In the genomic region with DNA sequence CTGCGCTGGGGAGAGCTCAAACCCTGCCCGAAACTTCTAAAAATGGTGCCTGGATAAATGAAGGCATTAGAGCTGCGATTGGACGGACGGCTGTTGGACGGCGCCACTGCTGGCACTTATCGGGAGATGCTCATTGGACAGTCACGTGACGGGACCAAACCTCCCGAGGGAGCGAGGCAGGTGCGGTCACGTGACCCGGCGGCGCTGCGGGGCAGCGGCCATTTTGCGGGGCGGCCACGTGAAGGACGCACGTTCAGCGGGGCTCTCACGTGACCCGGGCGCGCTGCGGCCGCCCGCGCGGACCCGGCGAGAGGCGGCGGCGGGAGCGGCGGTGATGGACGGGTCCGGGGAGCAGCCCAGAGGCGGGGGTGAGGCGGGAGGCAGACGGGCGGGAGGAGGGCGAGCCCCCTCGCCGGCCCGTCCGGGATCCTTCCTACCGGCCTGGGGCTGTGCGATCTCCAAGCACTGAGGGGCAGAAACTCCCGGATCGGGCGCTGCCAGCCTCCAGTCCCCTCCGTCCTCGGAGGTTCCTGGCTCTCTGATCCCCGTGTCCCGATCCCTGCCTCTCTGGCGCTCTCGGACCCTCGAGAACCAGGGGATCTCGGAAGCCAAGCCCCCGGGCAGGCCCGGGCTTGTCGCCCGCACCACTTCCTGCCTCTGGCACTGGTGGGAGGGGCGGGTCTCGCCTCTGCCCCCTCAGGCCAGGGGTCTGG, we compare ENCODE assay signal across 8 cellular contexts. TPM values are rescaled to one million over a fixed set of nuclear protein-coding genes. Genes with fewer than 3 reads are reported as not detected.
A peak's percentile ranks its signal among the peaks of the same experiment; 100 is the strongest.
DNase-seq lines count a peak whose midpoint lies in the region; ATAC-seq, FAIRE-seq and TF ChIP-seq lines count a peak whose summit lies in the region.

BAX (plus strand) TSS at position 281 of the 713 bp plus-strand sequence; CDS start at position 335, 54 bp downstream.

- CTCF ChIA-PET in AG04450 (lab: Charles Lee), result interaction anchor here (0.6 to 1.7 kb wide), 5 partner anchors 9 to 684 kb away, joined by 3 to 5 read pairs (median 4); no protein-coding TSS in a partner anchor
- CTCF ChIA-PET in WTC11 (lab: Charles Lee), result interaction anchor here (0.6 to 2.1 kb wide), 8 partner anchors 9 to 191 kb away, joined by 3 to 11 read pairs (median 4); partner anchors contain the start of gene RUVBL2

- H2AFZ ChIP-seq in smooth muscle cell (ENCODE audit: low read depth), result no peak within 1 kb of the TSS

- H3K9ac ChIP-seq in smooth muscle cell (ENCODE audit: low read depth), result peak within 1 kb of the TSS; percentile 97

- H4K20me1 ChIP-seq in smooth muscle cell (ENCODE audit: low read depth), result no peaks in the 10 kb centered on the region

- peak; percentile 87 for DNase-seq in AG04450 (ENCODE audit: low read depth, low spot score)
- DNase-seq in NCI-H2227 (lab: John Stamatoyannopoulos, UW; ENCODE audit: unreplicated experiment), result peak; percentile 98
- DNase-seq in WTC11 (ENCODE audit: low spot score), result peak; percentile 99
- DNase-seq in bronchial epithelial cell (ENCODE audit: low read depth), result peak; percentile 87
- DNase-seq in iPS-NIHi7 (ENCODE audit: extremely low spot score), result peak; percentile 98
- DNase-seq in smooth muscle cell (lab: John Stamatoyannopoulos, UW; ENCODE audit: unreplicated experiment), result peak; percentile 61

- H3K9me3 ChIP-seq in AG04450 (ENCODE audit: control insufficient read depth, insufficient read depth, low read length), result no peaks in the 10 kb centered on the region
- H3K9me3 ChIP-seq in smooth muscle cell (replicated peaks; ENCODE audit: low read depth), result no peaks in the 10 kb centered on the region

- FAIRE-seq in bronchial epithelial cell (lab: Jason Lieb, UNC), result no peak

- POLR2A ChIA-PET in AG04450 (lab: Yijun Ruan, JAX) (interaction anchor here (0.5 to 3.9 kb wide), 11 partner anchors 10 to 118 kb away, joined by 3 to 33 read pairs (median 4); partner anchors contain the start of genes DHDH, FTL and NUCB1), WTC11 (lab: Charles Lee) (interaction anchor here (0.5 to 1.5 kb wide), 4 partner anchors 12 to 196 kb away, joined by 3 to 5 read pairs (median 4); no protein-coding TSS in a partner anchor)

- H3K4me1 ChIP-seq in smooth muscle cell (ENCODE audit: low read depth), result peaks cover 7% of the 10 kb centered on the region

- H3K36me3 ChIP-seq in bronchial epithelial cell (ENCODE audit: control insufficient read depth, insufficient read depth, low read length), result peaks cover 2% of the 10 kb centered on the region
- no peaks in the 10 kb centered on the region for H3K36me3 ChIP-seq in smooth muscle cell (ENCODE audit: low read depth)

- H3K4me1 Mint-ChIP-seq in WTC11, result peaks cover 18% of the 10 kb centered on the region

- TF ChIP-seq CTCF in AG04450 (IDR thresholded peaks at IDR 0.05; ENCODE audit: low read depth, low read length), result 0 out of 2 replicates have a peak, but pooled peaks have one; percentile 3
- no peak for TF ChIP-seq CTCF in WTC11 (IDR thresholded peaks at IDR 0.05)
- no peak for TF ChIP-seq CTCF in bronchial epithelial cell (IDR thresholded peaks at IDR 0.05; ENCODE audit: insufficient read depth, low read length, severe bottlenecking)
- no peak for TF ChIP-seq CTCF in smooth muscle cell (IDR thresholded peaks at IDR 0.05; ENCODE audit: borderline replicate concordance, insufficient read depth, poor library complexity, severe bottlenecking)

- peak within 1 kb of the TSS; percentile 94 for H3K4me3 ChIP-seq in AG04450 (ENCODE audit: low read depth, low read length)
- H3K4me3 ChIP-seq in bronchial epithelial cell (ENCODE audit: low read depth, low read length), result peak within 1 kb of the TSS; percentile 73
- peak within 1 kb of the TSS; percentile 82 for H3K4me3 ChIP-seq in smooth muscle cell

- under 1% methylated on average over 48 of the region's 71 CpGs for WGBS in smooth muscle cell (ENCODE audit: low lambda C conversion rate)

- peak within 1 kb of the TSS; percentile 96 for H3K4me2 ChIP-seq in smooth muscle cell

- H3K4me3 Mint-ChIP-seq in WTC11, result peak within 1 kb of the TSS; percentile 86

- H3K27ac ChIP-seq in AG04450 (ENCODE audit: low read depth, low read length) (peak within 1 kb of the TSS; percentile 95), smooth muscle cell (ENCODE audit: low read depth) (peak within 1 kb of the TSS; percentile 95)

- H3K36me3 Mint-ChIP-seq in WTC11, result peaks cover 37% of the 10 kb centered on the region

- peak; percentile 54 for ATAC-seq in GM18873 (IDR thresholded peaks at IDR 0.05; ENCODE audit: low FRiP score, unreplicated experiment)
- peak; percentile 80 for ATAC-seq in HG03135 (IDR thresholded peaks at IDR 0.05; ENCODE audit: unreplicated experiment)
- ATAC-seq in WTC11, result peak; percentile 81

- H3K27me3 Mint-ChIP-seq in WTC11 (ENCODE audit: low read depth), result peaks cover 15% of the 10 kb centered on the region

- peaks cover 3% of the 10 kb centered on the region for H3F3A ChIP-seq in smooth muscle cell (ENCODE audit: low read depth)

- no peaks in the 10 kb centered on the region for H3K27me3 ChIP-seq in AG04450 (ENCODE audit: control insufficient read depth, insufficient read depth, low read length)
- no peaks in the 10 kb centered on the region for H3K27me3 ChIP-seq in bronchial epithelial cell (ENCODE audit: control insufficient read depth, insufficient read depth, low read length)
- no peaks in the 10 kb centered on the region for H3K27me3 ChIP-seq in smooth muscle cell (ENCODE audit: low read depth)

- peaks cover 33% of the 10 kb centered on the region for H3K79me2 ChIP-seq in smooth muscle cell (ENCODE audit: low read depth)

- no peaks in the 10 kb centered on the region for H3K9me3 Mint-ChIP-seq in WTC11

- H3K27ac Mint-ChIP-seq in WTC11, result peak within 1 kb of the TSS; percentile 96

TF ChIP-seq in WTC11, 78 proteins besides CTCF, POLR2A, EP300 and RAD21 (continues in another document):
- TF ChIP-seq SMAD4 (CRISPR knock-in tag; IDR thresholded peaks at IDR 0.05), result no peak
- no peak for TF ChIP-seq FOXP1 (CRISPR knock-in tag; IDR thresholded peaks at IDR 0.05; ENCODE audit: borderline replicate concordance)
- no peak for TF ChIP-seq RORB (CRISPR knock-in tag; IDR thresholded peaks at IDR 0.05)
- TF ChIP-seq CBFB (CRISPR knock-in tag; IDR thresholded peaks at IDR 0.05; ENCODE audit: low read depth), result no peak
- no peak for TF ChIP-seq TEAD4 (CRISPR knock-in tag; IDR thresholded peaks at IDR 0.05)
- TF ChIP-seq E2F1 (CRISPR knock-in tag; IDR thresholded peaks at IDR 0.05), result no peak
- TF ChIP-seq, protein P1, sequence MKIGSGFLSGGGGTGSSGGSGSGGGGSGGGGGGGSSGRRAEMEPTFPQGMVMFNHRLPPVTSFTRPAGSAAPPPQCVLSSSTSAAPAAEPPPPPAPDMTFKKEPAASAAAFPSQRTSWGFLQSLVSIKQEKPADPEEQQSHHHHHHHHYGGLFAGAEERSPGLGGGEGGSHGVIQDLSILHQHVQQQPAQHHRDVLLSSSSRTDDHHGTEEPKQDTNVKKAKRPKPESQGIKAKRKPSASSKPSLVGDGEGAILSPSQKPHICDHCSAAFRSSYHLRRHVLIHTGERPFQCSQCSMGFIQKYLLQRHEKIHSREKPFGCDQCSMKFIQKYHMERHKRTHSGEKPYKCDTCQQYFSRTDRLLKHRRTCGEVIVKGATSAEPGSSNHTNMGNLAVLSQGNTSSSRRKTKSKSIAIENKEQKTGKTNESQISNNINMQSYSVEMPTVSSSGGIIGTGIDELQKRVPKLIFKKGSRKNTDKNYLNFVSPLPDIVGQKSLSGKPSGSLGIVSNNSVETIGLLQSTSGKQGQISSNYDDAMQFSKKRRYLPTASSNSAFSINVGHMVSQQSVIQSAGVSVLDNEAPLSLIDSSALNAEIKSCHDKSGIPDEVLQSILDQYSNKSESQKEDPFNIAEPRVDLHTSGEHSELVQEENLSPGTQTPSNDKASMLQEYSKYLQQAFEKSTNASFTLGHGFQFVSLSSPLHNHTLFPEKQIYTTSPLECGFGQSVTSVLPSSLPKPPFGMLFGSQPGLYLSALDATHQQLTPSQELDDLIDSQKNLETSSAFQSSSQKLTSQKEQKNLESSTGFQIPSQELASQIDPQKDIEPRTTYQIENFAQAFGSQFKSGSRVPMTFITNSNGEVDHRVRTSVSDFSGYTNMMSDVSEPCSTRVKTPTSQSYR (CRISPR knock-in tag; IDR thresholded peaks at IDR 0.05), result no peak
- TF ChIP-seq NR2C2 (CRISPR knock-in tag; IDR thresholded peaks at IDR 0.05), result 0 out of 2 replicates have a peak, but pooled peaks have one; percentile 20
- TF ChIP-seq ZNF423 (CRISPR knock-in tag; IDR thresholded peaks at IDR 0.05), result no peak
- no peak for TF ChIP-seq ATF1 (CRISPR knock-in tag; IDR thresholded peaks at IDR 0.05)
- no peak for TF ChIP-seq CREM (CRISPR knock-in tag; IDR thresholded peaks at IDR 0.05)
- TF ChIP-seq TP53 (CRISPR knock-in tag; IDR thresholded peaks at IDR 0.05), result peak; percentile 98
- TF ChIP-seq SP1 (CRISPR knock-in tag; conservative IDR thresholded peaks at IDR 0.05), result peak; percentile 65
- TF ChIP-seq ZNF416 (CRISPR knock-in tag; IDR thresholded peaks at IDR 0.05), result no peak
- TF ChIP-seq MXD4 (CRISPR knock-in tag; IDR thresholded peaks at IDR 0.05; ENCODE audit: borderline replicate concordance), result no peak
- no peak for TF ChIP-seq ZNF263 (CRISPR knock-in tag; IDR thresholded peaks at IDR 0.05; ENCODE audit: low read depth)
- TF ChIP-seq, protein P2, sequence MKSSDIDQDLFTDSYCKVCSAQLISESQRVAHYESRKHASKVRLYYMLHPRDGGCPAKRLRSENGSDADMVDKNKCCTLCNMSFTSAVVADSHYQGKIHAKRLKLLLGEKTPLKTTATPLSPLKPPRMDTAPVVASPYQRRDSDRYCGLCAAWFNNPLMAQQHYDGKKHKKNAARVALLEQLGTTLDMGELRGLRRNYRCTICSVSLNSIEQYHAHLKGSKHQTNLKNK (CRISPR knock-in tag; IDR thresholded peaks at IDR 0.05), result no peak
- no peak for TF ChIP-seq IRF2 (CRISPR knock-in tag; IDR thresholded peaks at IDR 0.05; ENCODE audit: borderline replicate concordance, low read depth)

RNA-seq across cellular contexts. Expression of gene BAX, which starts in this region (rescaled TPM):
- polyA plus RNA-seq in AG04450 (2011; rRNA removed) (110 and 147 TPM in 2 replicates), smooth muscle cell (153 and 185 TPM in 2 replicates)
- polyA minus RNA-seq in AG04450 (2011; rRNA and poly(A)+ RNA removed), result 87.3 and 124 TPM in 2 replicates
- total RNA-seq in WTC11 (2021) (346 to 387 TPM (median 351 TPM) in 3 replicates), bronchial epithelial cell (64.8 and 68.2 TPM in 2 replicates), smooth muscle cell (42.8 and 124 TPM in 2 replicates)

Comparison
In these comparisons a context has a peak if more than half of its experiments do, and no peak if none do; other contexts are left out.
1. Peak in every context shown above with its lines: DNase-seq, ATAC-seq, H3K4me3 ChIP-seq and H3K27ac ChIP-seq.